Comparison of ENCODE assay signal across 1 cellular context in the genomic region with DNA sequence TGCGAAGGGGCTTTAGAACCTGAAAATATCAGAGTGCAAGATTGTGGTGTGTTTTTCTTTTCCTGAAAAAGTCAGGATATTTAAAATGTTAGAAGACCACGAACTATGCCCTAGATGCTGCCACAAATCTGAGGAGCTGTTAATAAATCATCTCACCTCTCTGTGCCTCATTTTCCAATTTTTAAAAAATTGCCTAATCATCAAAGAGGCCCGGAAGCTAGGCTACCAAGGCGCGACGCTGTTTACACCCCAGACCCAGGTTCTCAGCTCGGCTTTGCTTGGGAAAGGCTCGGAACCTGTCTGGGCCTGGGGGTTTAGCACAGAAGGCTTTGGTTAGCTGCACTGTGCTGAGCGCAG.
TF ChIP-seq lines count a peak whose summit lies in the region.

No MANE protein-coding gene starts in this region.

TF ChIP-seq in endothelial cell of umbilical vein, 7 proteins besides CTCF, POLR2A, EP300 and RAD21 (continued from another document):
- TF ChIP-seq, protein P1, sequence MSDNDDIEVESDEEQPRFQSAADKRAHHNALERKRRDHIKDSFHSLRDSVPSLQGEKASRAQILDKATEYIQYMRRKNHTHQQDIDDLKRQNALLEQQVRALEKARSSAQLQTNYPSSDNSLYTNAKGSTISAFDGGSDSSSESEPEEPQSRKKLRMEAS (IDR thresholded peaks at IDR 0.05; ENCODE audit: insufficient read depth, insufficient read length): no peak
- TF ChIP-seq JUN (IDR thresholded peaks at IDR 0.05; ENCODE audit: borderline replicate concordance, insufficient read depth, insufficient read length, low read depth): no peak
